In genomic region chr9:127561491-127562270, GRCh38 we compare ENCODE assay signal across 8 cellular contexts. TPM values are rescaled to one million over a fixed set of nuclear protein-coding genes. Genes with fewer than 3 reads are reported as not detected.
DNase-seq lines count a peak whose midpoint lies in the region; ATAC-seq and TF ChIP-seq lines count a peak whose summit lies in the region.

No MANE protein-coding gene starts in this region.

- TF ChIP-seq CTCF in fibroblast of mammary gland (conservative IDR thresholded peaks at IDR 0.05; ENCODE audit: control insufficient read depth, insufficient read depth, low read depth, low read length) (no peak), ovary (IDR thresholded peaks at IDR 0.05) (no peak)

- WGBS in ovary, 3 donors = 22 to 35% (median 25%) methylated on average over 16 of the region's 16 CpGs

- H3K4me3 ChIP-seq in fibroblast of mammary gland (ENCODE audit: control insufficient read depth, low read depth, low read length) (peak overlapping the region; percentile 12), ovary (no peak overlapping the region)

- H3K27ac ChIP-seq in ovary = peak overlapping the region; percentile 44 to 63

- TF ChIP-seq EP300 in ovary (IDR thresholded peaks at IDR 0.05) = no peak

- no peaks in the 10 kb centered on the region for H3K27me3 Mint-ChIP-seq in activated CD4-positive, alpha-beta T cell treated with anti-CD3 and anti-CD28 coated beads for 36 hours

- H3K9me3 Mint-ChIP-seq in activated CD4-positive, alpha-beta T cell treated with anti-CD3 and anti-CD28 coated beads for 36 hours (ENCODE audit: low read depth) = no peaks in the 10 kb centered on the region

- H3K36me3 ChIP-seq in ovary = no peaks in the 10 kb centered on the region

- H3K27me3 ChIP-seq in ovary = no peaks in the 10 kb centered on the region

- no peak overlapping the region for H3K27ac Mint-ChIP-seq in activated CD4-positive, alpha-beta T cell treated with anti-CD3 and anti-CD28 coated beads for 36 hours

- no peak for TF ChIP-seq POLR2A in ovary (IDR thresholded peaks at IDR 0.05)

- no peaks in the 10 kb centered on the region for H3K9me3 ChIP-seq in ovary

- H3K4me1 Mint-ChIP-seq in activated CD4-positive, alpha-beta T cell treated with anti-CD3 and anti-CD28 coated beads for 36 hours = peaks cover 21% of the 10 kb centered on the region

- CTCF ChIA-PET in activated CD4-positive, alpha-beta T cell treated with anti-CD3 and anti-CD28 coated beads for 36 hours (lab: Charles Lee) = no interaction called here

- peak; percentile 47 for ATAC-seq in activated CD4-positive, alpha-beta T cell treated with anti-CD3 and anti-CD28 coated beads for 36 hours
- no peak for ATAC-seq in HG03108 (IDR thresholded peaks at IDR 0.05; ENCODE audit: unreplicated experiment)
- no peak for ATAC-seq in left lobe of liver
- ATAC-seq in HG02981 (IDR thresholded peaks at IDR 0.05; ENCODE audit: unreplicated experiment) = no peak

- H3K4me3 Mint-ChIP-seq in activated CD4-positive, alpha-beta T cell treated with anti-CD3 and anti-CD28 coated beads for 36 hours = no peak overlapping the region

- no peak for DNase-seq in activated CD4-positive, alpha-beta T cell treated with anti-CD3 and anti-CD28 coated beads for 36 hours
- no peak for DNase-seq in activated CD4-positive, alpha-beta T cell treated with anti-CD3 and anti-CD28 coated beads, Interleukin-2, amount 50 U/mL, for 1 hour
- DNase-seq in UCSD-AML1 (lab: John Stamatoyannopoulos, UW; ENCODE audit: unreplicated experiment) = peak; percentile 69
- DNase-seq in fibroblast of mammary gland (ENCODE audit: low read depth) = peak; percentile 99
- DNase-seq in ovary = peak; percentile 79 to 91 (median 81)
- no peak for DNase-seq in left lobe of liver (ENCODE audit: low spot score)

- intact Hi-C loops in activated CD4-positive, alpha-beta T cell treated with anti-CD3 and anti-CD28 coated beads for 36 hours (cut with DNase I, micrococcal nuclease) = no loop called here
- intact Hi-C loops in ovary (cut with DNase I) = no loop called here

- POLR2A ChIA-PET in activated CD4-positive, alpha-beta T cell treated with anti-CD3 and anti-CD28 coated beads for 36 hours (lab: Charles Lee) = interaction anchor here (0.5 kb wide), 1 partner anchor 25 kb away, joined by 3 read pairs; no protein-coding TSS in a partner anchor

- H3K36me3 Mint-ChIP-seq in activated CD4-positive, alpha-beta T cell treated with anti-CD3 and anti-CD28 coated beads for 36 hours (ENCODE audit: low read depth) = no peaks in the 10 kb centered on the region

- H3K4me1 ChIP-seq in ovary (ENCODE audit: insufficient read depth) = peaks cover 41% of the 10 kb centered on the region

RNA-seq across cellular contexts. Expression of gene STXBP1, which starts 50.4 kb away (rescaled TPM):
- 10 to 100 TPM; 15.9 to 18.1 TPM for total RNA-seq in activated CD4-positive, alpha-beta T cell treated with anti-CD3 and anti-CD28 coated beads for 36 hours
- 100 to 1,000 TPM in 1 of 7 donors, 10 to 100 TPM in 6; 46.8 to 102 (median 75.7) TPM for total RNA-seq in ovary
- 10 to 100 TPM; 18.8 to 84.2 TPM for polyA plus RNA-seq in ovary
- 3.8 TPM for total RNA-seq in left lobe of liver

Comparison
In these comparisons a context has a peak if more than half of its experiments do, and no peak if none do; other contexts are left out.
1. DNase-seq: peak in UCSD-AML1 (single experiment), fibroblast of mammary gland (single experiment) and ovary (5 of 5); none in activated CD4-positive, alpha-beta T cell treated with anti-CD3 and anti-CD28 coated beads for 36 hours (single experiment), activated CD4-positive, alpha-beta T cell treated with anti-CD3 and anti-CD28 coated beads, Interleukin-2, amount 50 U/mL, for 1 hour (single experiment) and left lobe of liver (single experiment).